In the genomic region with DNA sequence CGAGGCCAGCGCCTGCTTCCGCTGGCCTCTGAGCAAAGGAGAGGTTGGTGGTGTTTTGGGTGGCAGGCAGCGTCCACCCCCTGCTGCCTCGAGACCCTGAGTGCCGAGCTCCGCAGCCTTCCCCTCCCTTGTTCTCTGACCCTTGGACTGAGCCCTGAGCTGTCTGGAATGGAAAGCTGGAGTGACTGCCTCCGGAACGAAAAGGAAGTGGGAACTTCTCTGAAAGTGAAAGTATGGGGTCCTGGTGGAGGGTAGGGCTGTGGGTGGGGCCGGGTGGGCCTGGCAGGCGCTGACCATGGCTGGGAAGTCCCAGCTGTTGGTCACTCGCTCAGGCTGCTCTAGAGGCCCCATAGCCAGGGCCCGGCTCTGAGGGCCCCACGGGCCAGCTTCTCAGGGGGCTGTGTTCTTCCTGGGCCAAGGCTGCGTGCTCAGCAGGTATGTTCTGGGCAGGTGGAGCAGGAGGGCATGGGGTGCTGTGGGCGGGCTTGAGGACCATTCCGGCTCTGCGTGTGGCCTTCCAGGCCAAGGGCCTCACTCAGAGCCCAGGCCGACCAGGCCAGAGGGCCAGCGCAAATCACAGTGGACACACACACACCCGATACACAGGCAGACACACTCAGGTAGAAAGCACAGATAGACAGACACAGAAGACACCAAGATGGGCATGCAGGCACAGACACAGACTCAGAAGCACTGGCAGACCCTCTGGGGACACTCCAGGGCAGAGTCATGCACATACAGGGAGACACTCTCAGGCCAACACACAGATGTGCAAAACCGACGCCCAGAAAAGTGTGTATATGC, we compare ENCODE assay signal across 15 cellular contexts. TPM values are rescaled to one million over a fixed set of nuclear protein-coding genes. Genes with fewer than 3 reads are reported as not detected.
DNase-seq lines count a peak whose midpoint lies in the region; ATAC-seq and TF ChIP-seq lines count a peak whose summit lies in the region.
"Had no signal": no experiment of that assay in that cellular context is flagged by ENCODE, and none has a peak within 500 bp of the region (broad histone marks: within the 10 kb centered on the region; RNA-seq: fewer than 3 reads in every experiment).

A gene (plus strand): TSS at position 320 of the 804 bp plus-strand sequence. CDS start 5,495 bp downstream, outside the sequence.

- ATAC-seq in IMR-90 (ENCODE audit: low read depth), result 0 out of 2 replicates have a peak, but pooled peaks have one; percentile 30
- ATAC-seq in lower lobe of right lung, result peak; percentile 7 to 27
- ATAC-seq in GM19023 (IDR thresholded peaks at IDR 0.05; ENCODE audit: unreplicated experiment), result no peak
- no peak for ATAC-seq in GM21529 (IDR thresholded peaks at IDR 0.05; ENCODE audit: unreplicated experiment)
- ATAC-seq: K562 had no signal

- H3K79me1 ChIP-seq in IMR-90 (ENCODE audit: low read depth in 1 of 2, low read length in 2 of 2), result no peaks in the 10 kb centered on the region

- no peak within 1 kb of the TSS for H2BK5ac ChIP-seq in IMR-90 (ENCODE audit: low read depth, low read length, poor library complexity, severe bottlenecking)

- H2AFZ ChIP-seq in IMR-90 (replicated peaks; ENCODE audit: low read length, poor library complexity), result peak within 1 kb of the TSS; percentile 76

- TF ChIP-seq EP300 in esophagus muscularis mucosa (IDR thresholded peaks at IDR 0.05), result no peak

- peak within 1 kb of the TSS; percentile 25 to 41; a peak in 2 of 4 replicates for H4K8ac ChIP-seq in IMR-90 (ENCODE audit: low read depth in 2 of 2, low read length in 2 of 2)

- H3K9me1 ChIP-seq in IMR-90 (ENCODE audit: insufficient read depth, low read length), result no peaks in the 10 kb centered on the region

- H3K36me3 ChIP-seq in IMR-90 (ENCODE audit: control insufficient read depth, insufficient read depth, low read length) (no peaks in the 10 kb centered on the region), esophagus muscularis mucosa (no peaks in the 10 kb centered on the region), lower lobe of right lung (no peaks in the 10 kb centered on the region), spleen (no peaks in the 10 kb centered on the region)

- no peak within 1 kb of the TSS for H3K4ac ChIP-seq in IMR-90 (ENCODE audit: low read depth, low read length)

- DNase-seq in IMR-90 (peak; percentile 10), esophagus muscularis mucosa (ENCODE audit: extremely low spot score) (no peak), lower lobe of right lung (no peak), spleen (no peak), T1000 (lab: John Stamatoyannopoulos, UW) (no peak), GM10248 (ENCODE audit: extremely low spot score) (no peak)
- DNase-seq: activated CD8-positive, alpha-beta memory T cell treated with anti-CD3 and anti-CD28 coated beads, Interleukin-2, amount 50 U/mL, for 48 hours; midbrain; NCI-H187; SK-N-SH had no signal

- TF ChIP-seq CTCF in IMR-90 (conservative IDR thresholded peaks at IDR 0.05; ENCODE audit: low read depth, low read length) (no peak), esophagus muscularis mucosa (IDR thresholded peaks at IDR 0.05) (no peak), lower lobe of right lung (IDR thresholded peaks at IDR 0.05) (no peak), spleen (IDR thresholded peaks at IDR 0.05 in 8 of 11, conservative IDR thresholded peaks at IDR 0.05 in 3 of 11) (no peak), GM10248 (IDR thresholded peaks at IDR 0.05; ENCODE audit: control extremely low read depth, extremely low read depth, low read depth, missing control alignments) (no peak)

- dilution Hi-C loops in IMR-90 (cut with HindIII; ENCODE audit: low sequenced_read_pairs, unreplicated experiment), result no loop called here

- POLR2A ChIA-PET in IMR-90 (lab: Charles Lee; ENCODE audit: unreplicated experiment) (no interaction called here), GM10248 (lab: Yijun Ruan, JAX) (no interaction called here)

- H3K56ac ChIP-seq in IMR-90 (ENCODE audit: extremely low read depth, insufficient read depth, low read length), result no peak within 1 kb of the TSS

- no peak within 1 kb of the TSS for H4K91ac ChIP-seq in IMR-90 (ENCODE audit: insufficient read depth, low read depth, low read length)

- peaks cover 34% of the 10 kb centered on the region for H3K27me3 ChIP-seq in IMR-90 (ENCODE audit: control insufficient read depth, insufficient read depth, low read length)
- H3K27me3 ChIP-seq in esophagus muscularis mucosa, result peaks cover 0 to 23% (median 6%) of the 10 kb centered on the region in 4 donors
- peaks cover 5% of the 10 kb centered on the region for H3K27me3 ChIP-seq in lower lobe of right lung (ENCODE audit: low read depth)
- peaks cover 0 to 24% (median 0%) of the 10 kb centered on the region in 7 donors for H3K27me3 ChIP-seq in spleen (replicated peaks in 1 of 7)

- 20% methylated on average over 1 of the region's 23 CpGs; no CpG with 5 or more reads in 1 of the 2 experiments for WGBS in IMR-90 (ENCODE audit: extremely low coverage in 2 of 2, insufficient read length in 1 of 2), 2 experiments
- WGBS in esophagus muscularis mucosa, result 66% methylated on average over 10 of the region's 23 CpGs
- 45 to 59% (median 53%) methylated on average over 12 to 23 of the region's 23 CpGs for whole genome bisulfite sequencing in spleen, 5 donors

- H3K9ac ChIP-seq in IMR-90 (ENCODE audit: low read depth, low read length), result 0 out of 2 replicates have a peak within 1 kb of the TSS, but pooled peaks have one; percentile 24
- H3K9ac ChIP-seq: SK-N-SH had no signal

- in situ Hi-C loops in IMR-90 (cut with MboI; ENCODE audit: low sequenced_read_pairs), result no loop called here

- H3K14ac ChIP-seq in IMR-90 (replicated peaks; ENCODE audit: low read depth, low read length), result no peak within 1 kb of the TSS

- H4K5ac ChIP-seq in IMR-90 (ENCODE audit: low read depth, low read length), result peak within 1 kb of the TSS; percentile 36; the same call in 1 of the 2 replicates

- H3K9me3 ChIP-seq in IMR-90 (ENCODE audit: control insufficient read depth, insufficient read depth, low read length) (no peaks in the 10 kb centered on the region; the same call in 1 of the 2 replicates), esophagus muscularis mucosa (no peaks in the 10 kb centered on the region), lower lobe of right lung (no peaks in the 10 kb centered on the region), spleen (no peaks in the 10 kb centered on the region)
- H3K9me3 ChIP-seq: SK-N-SH had no signal

- no peak within 1 kb of the TSS for H2BK15ac ChIP-seq in IMR-90 (ENCODE audit: low read depth, low read length)

- no TSS peak for BruUV-seq in IMR-90 (replicated peaks; lab: Mats Ljungman, UMichigan)

- peak within 1 kb of the TSS; percentile 42; the same call in 1 of the 2 replicates for H3K4me2 ChIP-seq in IMR-90 (ENCODE audit: low read depth, low read length)
- H3K4me2 ChIP-seq: SK-N-SH had no signal

- no peak for TF ChIP-seq RAD21 in IMR-90 (IDR thresholded peaks at IDR 0.05; ENCODE audit: low read length)

- no peak within 1 kb of the TSS for H3K23ac ChIP-seq in IMR-90 (ENCODE audit: low read depth, low read length)

- H2AK5ac ChIP-seq in IMR-90 (ENCODE audit: low read depth, low read length), result no peak within 1 kb of the TSS

- no peak within 1 kb of the TSS for H3K27ac ChIP-seq in IMR-90 (ENCODE audit: insufficient read depth, low read length)
- H3K27ac ChIP-seq in esophagus muscularis mucosa (replicated peaks in 1 of 4), result peak within 1 kb of the TSS; percentile 57 to 68 (median 66)
- H3K27ac ChIP-seq in lower lobe of right lung, result peak within 1 kb of the TSS; percentile 76
- H3K27ac ChIP-seq in spleen, result peak within 1 kb of the TSS; percentile 15 to 85 (median 78)
- H3K27ac ChIP-seq: VCaP had no signal

- intact Hi-C loops in IMR-90 (cut with micrococcal nuclease), result no loop called here
- intact Hi-C loops in esophagus muscularis mucosa (cut with DNase I), result no loop called here
- intact Hi-C loops in lower lobe of right lung (cut with DNase I), result no loop called here
- intact Hi-C loops in spleen (cut with DNase I; ENCODE audit: low total_unique reads), result loop anchor here (10.0 kb wide), 1 partner anchor 400 kb away; no protein-coding TSS in a partner anchor

- no peaks in the 10 kb centered on the region; the same call in 1 of the 2 replicates for H4K20me1 ChIP-seq in IMR-90 (ENCODE audit: insufficient read depth, low read length)

- CTCF ChIA-PET in IMR-90 (lab: Yijun Ruan, JAX), result interaction anchor here (1.1 kb wide), 1 partner anchor 90 kb away, joined by 3 read pairs; no protein-coding TSS in a partner anchor
- CTCF ChIA-PET in GM10248 (lab: Yijun Ruan, JAX), result interaction anchor here (1.4 to 4.8 kb wide), 4 partner anchors 11 to 198 kb away, joined by 3 to 70 read pairs (median 8); no protein-coding TSS in a partner anchor

- H3K4me3 ChIP-seq in IMR-90 (ENCODE audit: insufficient read depth, low read depth, low read length), result no peak within 1 kb of the TSS
- peak within 1 kb of the TSS; percentile 12 to 40 (median 25) for H3K4me3 ChIP-seq in esophagus muscularis mucosa
- peak within 1 kb of the TSS; percentile 30 for H3K4me3 ChIP-seq in lower lobe of right lung
- H3K4me3 ChIP-seq in spleen, result peak within 1 kb of the TSS in 5 of 8 donors; percentile 2 to 46 (median 13)
- H3K4me3 ChIP-seq: K562 had no signal

- H3K4me1 ChIP-seq in IMR-90 (ENCODE audit: control insufficient read depth, insufficient read depth, low read length), result peaks cover 11% of the 10 kb centered on the region
- H3K4me1 ChIP-seq in esophagus muscularis mucosa, result peaks cover 6 to 39% (median 32%) of the 10 kb centered on the region in 4 donors
- peaks cover 13% of the 10 kb centered on the region for H3K4me1 ChIP-seq in lower lobe of right lung
- H3K4me1 ChIP-seq in spleen, result peaks cover 4 to 65% (median 50%) of the 10 kb centered on the region in 6 donors

- H2BK120ac ChIP-seq in IMR-90 (ENCODE audit: low read depth, low read length), result no peak within 1 kb of the TSS

- H2AK9ac ChIP-seq in IMR-90 (replicated peaks; ENCODE audit: low read depth, low read length, poor library complexity), result peak within 1 kb of the TSS; percentile 81

- H3K18ac ChIP-seq in IMR-90 (ENCODE audit: low read depth, low read length), result no peak within 1 kb of the TSS; the same call in 1 of the 2 replicates

- TF ChIP-seq POLR2A in IMR-90 (IDR thresholded peaks at IDR 0.05; ENCODE audit: low read depth, low read length) (no peak), esophagus muscularis mucosa (IDR thresholded peaks at IDR 0.05; ENCODE audit: low read depth) (no peak), spleen (IDR thresholded peaks at IDR 0.05) (no peak)

- no peak within 1 kb of the TSS for H2BK20ac ChIP-seq in IMR-90 (ENCODE audit: low read depth, low read length)

TF ChIP-seq in IMR-90, 13 proteins besides CTCF, POLR2A, EP300 and RAD21:
- no peak for TF ChIP-seq FOS (IDR thresholded peaks at IDR 0.05; ENCODE audit: low read depth, low read length)
- TF ChIP-seq BHLHE40 (IDR thresholded peaks at IDR 0.05; ENCODE audit: low read depth, low read length), result no peak

RNA-seq across cellular contexts. Expression of the gene that starts here (rescaled TPM):
- total RNA-seq in IMR-90 (2012; rRNA removed), result not detected in 2 replicates
- polyA plus RNA-seq in IMR-90 (2012; rRNA removed), result not detected in 2 replicates
- polyA plus RNA-seq in IMR-90 (2012; cell fraction: cytosol; rRNA removed), result 0.14 TPM in 1 of 2 replicates, not detected in the other
- polyA plus RNA-seq in IMR-90 (2012; cell fraction: nucleus; rRNA removed; ENCODE audit: low replicate concordance), result 0.72 and 0.85 TPM in 2 replicates
- total RNA-seq in esophagus muscularis mucosa, result 1 to 10 TPM in 3 of 4 donors, under 1 TPM in 1; 0.42 to 2.0 (median 1.2) TPM
- total RNA-seq in lower lobe of right lung, result 3.6 TPM
- total RNA-seq in spleen, result 10 to 100 TPM in 4 of 7 donors, 1 to 10 TPM in 3; 2.0 to 30.0 (median 10.5) TPM
- 10 to 100 TPM; 18.5 to 39.2 (median 25.4) TPM for polyA plus RNA-seq in spleen
- polyA plus RNA-seq: BJ had no signal

Comparison
In these comparisons a context has a peak if more than half of its experiments do, and no peak if none do; other contexts are left out.
1. RNA of the gene that starts here (polyA plus RNA-seq): 18.5 to 39.2 TPM in spleen; 0.14 to 0.85 TPM in IMR-90; every median in the first group is over 10 times any median in the second.
2. Peak in DNase-seq, ATAC-seq, H3K9ac ChIP-seq and H3K4me2 ChIP-seq in IMR-90; RNA of the gene not detected or under 1 TPM.
3. ATAC-seq: peak in lower lobe of right lung (2 of 2); none in GM19023 (single experiment) and GM21529 (single experiment).